ENCODE assay signal across 28 cellular contexts in the genomic region with DNA sequence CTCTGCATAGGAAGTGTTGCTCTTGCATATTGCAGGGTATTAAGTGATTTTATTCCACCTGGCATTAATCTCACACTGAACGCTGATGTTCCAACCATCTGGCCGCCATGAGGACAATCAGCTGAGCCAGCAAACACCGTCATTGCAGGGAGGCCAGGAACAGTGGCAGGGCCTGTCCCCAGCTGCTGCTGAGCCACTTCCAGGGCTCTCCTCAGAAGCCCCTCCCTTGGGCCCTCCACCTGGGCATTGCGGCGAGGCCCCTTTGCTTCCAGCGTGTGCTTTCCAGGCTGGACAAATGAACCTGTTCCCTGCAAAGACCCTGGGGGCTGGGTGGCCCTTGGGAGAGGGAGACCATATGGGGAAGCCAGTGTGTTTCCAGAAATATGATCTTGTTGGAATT.
DNase-seq lines count a peak whose midpoint lies in the region; ATAC-seq lines count a peak whose summit lies in the region.
"Had no signal": no experiment of that assay in that cellular context is flagged by ENCODE, and none has a peak within 500 bp of the region (broad histone marks: within the 10 kb centered on the region; RNA-seq: fewer than 3 reads in every experiment).

No MANE protein-coding gene starts in this region.

- ATAC-seq in activated naive CD4-positive, alpha-beta T cell treated with anti-CD3 and anti-CD28 coated beads, Interleukin-2, amount 50 U/mL, for 72 hours: no peak
- ATAC-seq: activated CD8-positive, alpha-beta T cell treated with anti-CD3 and anti-CD28 coated beads, Interleukin-2, amount 10 ng/mL, durations not matched to agents 7 days and 5 days; foreskin keratinocyte; HCT116; heart right ventricle; mucosa of descending colon; stimulated activated naive B cell treated with anti-CD40 and anti-IgM and Interleukin-4, amounts not matched to agents 10 μg/mL and 1 μg/mL and 100 μg/mL, for 72 hours had no signal

- H3K9me3 Mint-ChIP-seq in activated naive CD4-positive, alpha-beta T cell treated with anti-CD3 and anti-CD28 coated beads, Interleukin-2, amount 50 U/mL, for 72 hours: no peaks in the 10 kb centered on the region
- H3K9me3 Mint-ChIP-seq: activated naive CD4-positive, alpha-beta T cell treated with anti-CD3 and anti-CD28 coated beads for 36 hours; CD4-positive, CD25-positive, alpha-beta regulatory T cell; central memory CD8-positive, alpha-beta T cell; nephron; stimulated activated naive B cell treated with anti-CD40 and anti-IgM and Interleukin-4, amounts not matched to agents 10 μg/mL and 1 μg/mL and 100 μg/mL, for 72 hours had no signal

- no peaks in the 10 kb centered on the region for H3K36me3 Mint-ChIP-seq in activated naive CD4-positive, alpha-beta T cell treated with anti-CD3 and anti-CD28 coated beads, Interleukin-2, amount 50 U/mL, for 72 hours
- H3K36me3 Mint-ChIP-seq: CD4-positive, CD25-positive, alpha-beta regulatory T cell; stimulated activated naive B cell treated with anti-CD40 and anti-IgM and Interleukin-4, amounts not matched to agents 10 μg/mL and 1 μg/mL and 100 μg/mL, for 72 hours had no signal

- DNase-seq in NCI-H510A treated with DMSO at 0.1 percent for 48 hours (lab: John Stamatoyannopoulos, UW) (peak; percentile 43), NCI-H510A (lab: John Stamatoyannopoulos, UW) (no peak), NCI-H1694 (lab: John Stamatoyannopoulos, UW) (peak; percentile 92), NCI-H82 treated with DMSO at 0.1 percent for 48 hours (lab: John Stamatoyannopoulos, UW; ENCODE audit: unreplicated experiment) (peak; percentile 98), retina (peak; percentile 49), AG08395 (ENCODE audit: low spot score) (no peak), germinal center (ENCODE audit: low spot score) (no peak)
- no peak for DNase-seq in activated naive CD4-positive, alpha-beta T cell treated with anti-CD3 and anti-CD28 coated beads, Interleukin-2, amount 50 U/mL, for 72 hours (ENCODE audit: low spot score in 2 of 2)
- DNase-seq: activated CD4-positive, alpha-beta T cell treated with anti-CD3 and anti-CD28 coated beads for 4 hours; activated CD8-positive, alpha-beta T cell treated with anti-CD3 and anti-CD28 coated beads, Interleukin-2, amount 10 ng/mL, durations not matched to agents 7 days and 5 days; activated naive CD4-positive, alpha-beta T cell treated with anti-CD3 and anti-CD28 coated beads for 36 hours; CD4-positive, CD25-positive, alpha-beta regulatory T cell; dermis blood vessel endothelial cell; foreskin keratinocyte; heart right ventricle; Karpas-422; mucosa of descending colon; NCI-H2081; NCI-H446 treated with DMSO at 0.1 percent for 48 hours; PC-9; SIG-M5; stimulated activated naive B cell treated with anti-CD40 and anti-IgM and Interleukin-4, amounts not matched to agents 10 μg/mL and 1 μg/mL and 100 μg/mL, for 72 hours; substantia nigra; T-helper 9 cell; trophoblast cell had no signal

- no peak overlapping the region for H3K27ac Mint-ChIP-seq in activated naive CD4-positive, alpha-beta T cell treated with anti-CD3 and anti-CD28 coated beads, Interleukin-2, amount 50 U/mL, for 72 hours
- H3K27ac Mint-ChIP-seq: activated CD8-positive, alpha-beta T cell treated with anti-CD3 and anti-CD28 coated beads, Interleukin-2, amount 10 ng/mL, durations not matched to agents 7 days and 5 days; activated naive CD4-positive, alpha-beta T cell treated with anti-CD3 and anti-CD28 coated beads for 36 hours; CD4-positive, CD25-positive, alpha-beta regulatory T cell had no signal

Comparison
In these comparisons a context has a peak if more than half of its experiments do, and no peak if none do; other contexts are left out.
1. DNase-seq: peak in NCI-H510A treated with DMSO at 0.1 percent for 48 hours (single experiment), NCI-H1694 (single experiment), NCI-H82 treated with DMSO at 0.1 percent for 48 hours (single experiment) and retina (single experiment); none in NCI-H510A (single experiment), AG08395 (single experiment), activated naive CD4-positive, alpha-beta T cell treated with anti-CD3 and anti-CD28 coated beads, Interleukin-2, amount 50 U/mL, for 72 hours (0 of 2) and germinal center (single experiment).